ENCODE assay signal across 22 cellular contexts in the genomic region with DNA sequence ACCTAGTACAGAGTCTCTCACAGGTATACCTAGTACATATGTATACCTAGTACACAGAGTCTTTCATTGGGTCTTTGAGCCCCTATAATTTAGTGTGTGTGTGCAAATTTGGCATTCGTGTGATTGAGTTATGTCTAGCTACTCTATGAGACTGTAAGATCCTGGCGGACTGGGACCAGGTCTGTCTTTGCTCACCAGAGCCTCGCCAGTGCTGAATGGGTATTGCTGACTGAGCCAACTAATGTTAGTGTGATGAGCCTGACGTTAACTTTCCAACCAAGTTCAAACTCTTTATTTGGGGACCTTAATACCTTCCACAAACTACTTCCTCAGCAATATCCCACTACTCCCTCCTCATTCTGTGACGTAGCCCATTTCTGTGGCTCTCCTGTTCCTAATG.
"Had no signal": no experiment of that assay in that cellular context is flagged by ENCODE, and none has a peak within 500 bp of the region (broad histone marks: within the 10 kb centered on the region; RNA-seq: fewer than 3 reads in every experiment).

No MANE protein-coding gene starts in this region.

- H3K9me3 Mint-ChIP-seq: effector memory CD8-positive, alpha-beta T cell; immature natural killer cell; natural killer cell; stimulated activated effector memory CD8-positive, alpha-beta T cell treated with anti-CD3 and anti-CD28 coated beads, Interleukin-12 subunit alpha, Interleukin-12 subunit beta, amount 100 ng/mL, for 72 hours had no signal

- H3K36me3 ChIP-seq: lower lobe of right lung, ovary, sigmoid colon, stomach, tibial nerve, upper lobe of right lung, vagina had no signal

- DNase-seq: cortex of kidney; effector memory CD8-positive, alpha-beta T cell; hypothalamus; immature natural killer cell; islet precursor cell; left ventricle myocardium superior; lower lobe of right lung; natural killer cell; occipital lobe; ovary; posterior cingulate gyrus; psoas muscle; right cardiac atrium; sigmoid colon; stimulated activated CD4-positive, alpha-beta T cell treated with anti-CD3 and anti-CD28 coated beads, Interleukin-2, amount 100 ng/mL, for 24 hours; stimulated activated CD4-positive, alpha-beta T cell treated with anti-CD3 and anti-CD28 coated beads, Interleukin-4, amount 100 ng/mL, for 24 hours; stimulated activated naive CD4-positive, alpha-beta T cell treated with Interleukin-2 at 50 U/mL for 16 hours; stomach; upper lobe of right lung had no signal

- H3K9me3 ChIP-seq: lower lobe of right lung, ovary, psoas muscle, sigmoid colon, stomach, tibial nerve, upper lobe of right lung, vagina had no signal

- H3K4me3 ChIP-seq: lower lobe of right lung, ovary, psoas muscle, sigmoid colon, stomach, tibial nerve, upper lobe of right lung, vagina had no signal

- H3K4me3 Mint-ChIP-seq: effector memory CD8-positive, alpha-beta T cell; immature natural killer cell; natural killer cell; stimulated activated effector memory CD8-positive, alpha-beta T cell treated with anti-CD3 and anti-CD28 coated beads, Interleukin-12 subunit alpha, Interleukin-12 subunit beta, amount 100 ng/mL, for 72 hours had no signal

- H3K36me3 Mint-ChIP-seq: immature natural killer cell; natural killer cell; stimulated activated effector memory CD8-positive, alpha-beta T cell treated with anti-CD3 and anti-CD28 coated beads, Interleukin-12 subunit alpha, Interleukin-12 subunit beta, amount 100 ng/mL, for 72 hours had no signal

- ATAC-seq: effector memory CD8-positive, alpha-beta T cell; left ventricle myocardium superior; lower lobe of right lung; natural killer cell; psoas muscle; right cardiac atrium; stimulated activated effector memory CD8-positive, alpha-beta T cell treated with anti-CD3 and anti-CD28 coated beads, Interleukin-12 subunit alpha, Interleukin-12 subunit beta, amount 100 ng/mL, for 72 hours; upper lobe of right lung had no signal

- H3K27ac Mint-ChIP-seq: effector memory CD8-positive, alpha-beta T cell; immature natural killer cell; natural killer cell; stimulated activated effector memory CD8-positive, alpha-beta T cell treated with anti-CD3 and anti-CD28 coated beads, Interleukin-12 subunit alpha, Interleukin-12 subunit beta, amount 100 ng/mL, for 72 hours had no signal

- H3K27ac ChIP-seq: lower lobe of right lung, ovary, psoas muscle, sigmoid colon, stomach, upper lobe of right lung had no signal

- H3K27me3 Mint-ChIP-seq: effector memory CD8-positive, alpha-beta T cell had no signal

- H3K4me1 ChIP-seq: lower lobe of right lung, psoas muscle, sigmoid colon had no signal

- H3K27me3 ChIP-seq: ovary, sigmoid colon, stomach, tibial nerve, upper lobe of right lung, vagina had no signal

- H3K4me1 Mint-ChIP-seq: stimulated activated effector memory CD8-positive, alpha-beta T cell treated with anti-CD3 and anti-CD28 coated beads, Interleukin-12 subunit alpha, Interleukin-12 subunit beta, amount 100 ng/mL, for 72 hours had no signal
